ENCODE assay signal across 18 cellular contexts in genomic region chr1:228861830-228862176, GRCh38.
DNase-seq lines count a peak whose midpoint lies in the region; ATAC-seq, FAIRE-seq and TF ChIP-seq lines count a peak whose summit lies in the region.
"Had no signal": no experiment of that assay in that cellular context is flagged by ENCODE, and none has a peak within 500 bp of the region (broad histone marks: within the 10 kb centered on the region; RNA-seq: fewer than 3 reads in every experiment).

No MANE protein-coding gene starts in this region.

- RAD21 ChIA-PET in HCT116 (lab: Charles Lee; ENCODE audit: low non-redundant PET in 1 of 2, low total read pairs in 2 of 2, uncharacterized antibody in 2 of 2, unreplicated experiment in 2 of 2) (no interaction called here), GM12878 (lab: Charles Lee; ENCODE audit: unreplicated experiment) (interaction anchor here (0.8 to 4.1 kb wide), 2 partner anchors 12 to 21 kb away, joined by 7 to 33 read pairs; no protein-coding TSS in a partner anchor)

- TF ChIP-seq POLR2A in HCT116 (IDR thresholded peaks at IDR 0.05; ENCODE audit: borderline replicate concordance, extremely low read depth, insufficient read depth, insufficient read length) (no peak), GM12878 (IDR thresholded peaks at IDR 0.05; ENCODE audit: low read depth, low read length) (no peak)

- H3K4me1 ChIP-seq in HCT116 (ENCODE audit: control insufficient read depth in 1 of 2, insufficient read depth in 2 of 2, low read length in 2 of 2) (peaks cover 27 to 39% of the 10 kb centered on the region in 2 experiments), GM12878 (ENCODE audit: control insufficient read depth, insufficient read depth, low read length) (no peaks in the 10 kb centered on the region), small intestine (ENCODE audit: control insufficient read depth in 2 of 2, insufficient read depth in 1 of 2, low read depth in 1 of 2, low read length in 1 of 2) (peaks cover 6 to 14% of the 10 kb centered on the region in 2 donors)

- no peak overlapping the region for H2AFZ ChIP-seq in HCT116 (ENCODE audit: low read depth, low read length, poor library complexity, severe bottlenecking)
- H2AFZ ChIP-seq in GM12878 (ENCODE audit: control insufficient read depth, low read depth, low read length) = no peak overlapping the region

- H3K4me3 ChIP-seq in HCT116 (replicated peaks in 1 of 2; ENCODE audit: low read depth in 1 of 2, low read length in 2 of 2) = no peak overlapping the region
- H3K4me3 ChIP-seq in GM12878 = no peak overlapping the region
- H3K4me3 ChIP-seq in small intestine (ENCODE audit: low read depth in 1 of 2, low read length in 2 of 2) = no peak overlapping the region
- H3K4me3 ChIP-seq: body of pancreas, tibial nerve had no signal

- no peak for TF ChIP-seq EP300 in GM12878 (IDR thresholded peaks at IDR 0.05; ENCODE audit: borderline replicate concordance in 1 of 2, control insufficient read depth in 1 of 2, low read depth in 2 of 2, low read length in 2 of 2)

- H3K9ac ChIP-seq in HCT116 (ENCODE audit: low read length) = no peak overlapping the region
- H3K9ac ChIP-seq in GM12878 (ENCODE audit: control insufficient read depth, insufficient read depth, low read length) = no peak overlapping the region

- H3K9me2 ChIP-seq in HCT116 (ENCODE audit: insufficient read depth) = no peaks in the 10 kb centered on the region

- no peaks in the 10 kb centered on the region for H3K36me3 ChIP-seq in HCT116 (ENCODE audit: control insufficient read depth in 1 of 2, insufficient read depth in 2 of 2, low read length in 2 of 2)
- no peaks in the 10 kb centered on the region for H3K36me3 ChIP-seq in GM12878 (ENCODE audit: control insufficient read depth in 2 of 2, insufficient read depth in 2 of 2, low read length in 1 of 2)
- H3K36me3 ChIP-seq in small intestine (ENCODE audit: control insufficient read depth in 2 of 2, insufficient read depth in 2 of 2, low read length in 2 of 2) = no peaks in the 10 kb centered on the region
- H3K36me3 ChIP-seq: tibial nerve had no signal

- WGBS in GM12878 (ENCODE audit: insufficient coverage, insufficient replicate concordance, low lambda C conversion rate, missing lambda C conversion rate) = 1% methylated on average over 3 of the region's 3 CpGs
- WGBS in small intestine, 3 donors = 37 to 42% (median 42%) methylated on average over 3 of the region's 3 CpGs

- H3K4me2 ChIP-seq in HCT116 (ENCODE audit: low read length) = peak overlapping the region; percentile 59
- no peak overlapping the region for H3K4me2 ChIP-seq in GM12878 (ENCODE audit: control insufficient read depth, insufficient read depth)

- FAIRE-seq in GM12878 (lab: Jason Lieb, UNC) (no peak), small intestine (lab: Jason Lieb, UNC) (no peak)
- FAIRE-seq: endometrium, G401.6 had no signal

- SMC1A ChIA-PET in GM12878 (lab: Charles Lee; ENCODE audit: uncharacterized antibody, unreplicated experiment) = interaction anchor here (1.1 to 1.5 kb wide), 3 partner anchors 12 to 35 kb away, joined by 3 to 6 read pairs (median 6); no protein-coding TSS in a partner anchor

- BruUV-seq in HCT116 (replicated peaks; lab: Mats Ljungman, UMichigan) (no TSS peak), GM12878 (replicated peaks; lab: Mats Ljungman, UMichigan) (no TSS peak)

- TF ChIP-seq CTCF in HCT116 (IDR thresholded peaks at IDR 0.05 in 2 of 3, conservative IDR thresholded peaks at IDR 0.05 in 1 of 3; ENCODE audit: borderline replicate concordance in 1 of 3, insufficient read depth in 1 of 3, low read depth in 2 of 3, low read length in 2 of 3) (no peak), GM12878 (IDR thresholded peaks at IDR 0.05 in 2 of 3, conservative IDR thresholded peaks at IDR 0.05 in 1 of 3; ENCODE audit: control insufficient read depth in 2 of 3, extremely low read depth in 1 of 3, insufficient read depth in 1 of 3, low read depth in 3 of 3, low read length in 3 of 3) (no peak)

- intact Hi-C loops in HCT116 (cut with micrococcal nuclease) (no loop called here), GM12878 (cut with micrococcal nuclease; ENCODE audit: unreplicated experiment) (no loop called here)

- CTCF ChIA-PET in HCT116 (lab: Charles Lee) (no interaction called here), GM12878 (lab: Yijun Ruan, JAX) (no interaction called here)

- H3K9me3 ChIP-seq in HCT116 (ENCODE audit: control insufficient read depth in 1 of 2, insufficient read depth in 1 of 2, low read depth in 1 of 2, low read length in 2 of 2) = no peaks in the 10 kb centered on the region
- no peaks in the 10 kb centered on the region for H3K9me3 ChIP-seq in GM12878 (replicated peaks; ENCODE audit: control insufficient read depth, insufficient read depth, low read length)
- H3K9me3 ChIP-seq in small intestine (ENCODE audit: control insufficient read depth, low read depth) = no peaks in the 10 kb centered on the region
- H3K9me3 ChIP-seq: body of pancreas, tibial nerve had no signal

- in situ Hi-C loops in GM12878 (cut with MboI) = no loop called here

- no peaks in the 10 kb centered on the region for H4K20me1 ChIP-seq in HCT116 (ENCODE audit: insufficient read depth)
- H4K20me1 ChIP-seq in GM12878 (ENCODE audit: control insufficient read depth, insufficient read depth) = no peaks in the 10 kb centered on the region

- TF ChIP-seq RAD21 in HCT116 (IDR thresholded peaks at IDR 0.05; ENCODE audit: low read depth) = no peak
- no peak for TF ChIP-seq RAD21 in GM12878 (IDR thresholded peaks at IDR 0.05; ENCODE audit: insufficient read depth, low read depth, low read length)

- H3K79me2 ChIP-seq in HCT116 (ENCODE audit: insufficient read depth, low read length) (no peaks in the 10 kb centered on the region), GM12878 (ENCODE audit: control insufficient read depth, insufficient read depth, low read length) (no peaks in the 10 kb centered on the region)

- peaks cover 20% of the 10 kb centered on the region; the same call in 1 of the 2 replicates for H3K27me3 ChIP-seq in HCT116 (ENCODE audit: insufficient read depth, low read length)
- peaks cover 0 to 4% of the 10 kb centered on the region in 2 experiments; a peak in 2 of 4 replicates for H3K27me3 ChIP-seq in GM12878 (replicated peaks in 1 of 2; ENCODE audit: control insufficient read depth in 2 of 2, insufficient read depth in 2 of 2, low read length in 1 of 2)
- no peaks in the 10 kb centered on the region for H3K27me3 ChIP-seq in small intestine (ENCODE audit: control insufficient read depth in 2 of 2, insufficient read depth in 2 of 2, low read length in 2 of 2)
- H3K27me3 ChIP-seq: body of pancreas, tibial nerve had no signal

- ATAC-seq in GM18511 (IDR thresholded peaks at IDR 0.05; ENCODE audit: unreplicated experiment) = peak; percentile 37
- no peak for ATAC-seq in HCT116
- ATAC-seq in GM12878 = peak; percentile 11; the same call in 1 of the 3 replicates

- POLR2A ChIA-PET in HCT116 (lab: Charles Lee) = interaction anchor here (1.5 kb wide), 1 partner anchor 19 kb away, joined by 5 read pairs; no protein-coding TSS in a partner anchor
- POLR2A ChIA-PET in GM12878 (lab: Charles Lee) = no interaction called here

- H3K27ac ChIP-seq in HCT116 (ENCODE audit: low read depth, low read length) (peak overlapping the region; percentile 1; the same call in 1 of the 2 replicates), GM12878 (ENCODE audit: control insufficient read depth, insufficient read depth) (no peak overlapping the region), small intestine (ENCODE audit: low read depth in 1 of 2, low read length in 1 of 2) (peak overlapping the region; percentile 74 to 79)
- H3K27ac ChIP-seq: tibial nerve had no signal

- DNase-seq in HCT116 (ENCODE audit: low read depth, low spot score) (no peak), GM12878 (ENCODE audit: low read depth, low spot score) (no peak), small intestine (no peak), NCI-H524 (lab: John Stamatoyannopoulos, UW) (no peak), NCI-H1105 treated with DMSO at 0.1 percent for 48 hours (lab: John Stamatoyannopoulos, UW) (no peak), NCI-H2196 treated with DMSO at 0.1 percent for 48 hours (lab: John Stamatoyannopoulos, UW; ENCODE audit: unreplicated experiment) (no peak)
- DNase-seq: activated B cell treated with CpG ODN at 0.5 μM for 24 hours; KBM-7; NCI-H1048; NCI-H2081 treated with DMSO at 0.1 percent for 48 hours; NCI-H510A; OCI-M1; stimulated activated naive CD4-positive, alpha-beta T cell had no signal

TF ChIP-seq in HCT116, 20 proteins besides CTCF, POLR2A, EP300 and RAD21 (continues in another document):
- TF ChIP-seq SIN3A (IDR thresholded peaks at IDR 0.05; ENCODE audit: low read depth) = no peak
- no peak for TF ChIP-seq EGR1 (IDR thresholded peaks at IDR 0.05; ENCODE audit: low read depth)
- TF ChIP-seq, protein P1, sequence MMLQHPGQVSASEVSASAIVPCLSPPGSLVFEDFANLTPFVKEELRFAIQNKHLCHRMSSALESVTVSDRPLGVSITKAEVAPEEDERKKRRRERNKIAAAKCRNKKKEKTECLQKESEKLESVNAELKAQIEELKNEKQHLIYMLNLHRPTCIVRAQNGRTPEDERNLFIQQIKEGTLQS (IDR thresholded peaks at IDR 0.05) = no peak

TF ChIP-seq in GM12878, 131 proteins besides CTCF, POLR2A, EP300 and RAD21 (continues in another document):
- TF ChIP-seq BRCA1 (IDR thresholded peaks at IDR 0.05; ENCODE audit: low read depth, low read length) (no peak), NFIC (IDR thresholded peaks at IDR 0.05; ENCODE audit: low read depth, low read length) (no peak), ZSCAN29 (IDR thresholded peaks at IDR 0.05) (no peak), E4F1 (IDR thresholded peaks at IDR 0.05; ENCODE audit: borderline replicate concordance, partially characterized antibody) (no peak)
